In the genomic region with DNA sequence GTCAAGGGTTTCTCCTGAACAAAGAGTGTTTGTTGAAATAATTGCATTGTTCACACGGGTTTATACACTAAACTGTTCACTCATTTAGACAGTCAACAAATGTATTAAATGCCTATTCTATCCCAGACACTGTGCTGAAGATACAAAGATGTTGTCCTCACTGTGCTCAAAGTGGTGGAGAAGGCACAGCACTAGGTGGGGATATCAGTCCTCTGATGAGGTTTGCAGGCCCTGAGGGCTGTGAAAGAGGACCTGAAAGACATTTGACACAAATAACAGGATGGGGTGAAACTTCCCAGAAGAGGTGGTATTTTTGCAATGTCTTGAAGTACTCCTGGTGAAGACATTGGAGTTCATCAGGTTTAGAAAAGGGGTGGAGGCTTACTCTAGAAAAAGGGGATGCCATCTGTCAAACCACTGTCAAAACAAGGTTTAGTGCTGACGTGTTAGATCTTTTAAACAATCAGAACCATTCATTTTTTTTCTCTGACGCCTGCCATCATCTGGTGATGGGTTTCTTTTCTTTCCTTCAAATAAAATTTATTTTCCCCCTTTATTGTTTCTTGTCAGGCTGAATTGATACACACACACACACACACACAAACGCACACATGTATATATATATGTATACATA, we compare ENCODE assay signal across 17 cellular contexts.
DNase-seq lines count a peak whose midpoint lies in the region; ATAC-seq and TF ChIP-seq lines count a peak whose summit lies in the region.
"Had no signal": no experiment of that assay in that cellular context is flagged by ENCODE, and none has a peak within 500 bp of the region (broad histone marks: within the 10 kb centered on the region; RNA-seq: fewer than 3 reads in every experiment).

No MANE protein-coding gene starts in this region.

- no peak overlapping the region for H2AK5ac ChIP-seq in mesendoderm (ENCODE audit: low read length)

- H3K27ac ChIP-seq in 22Rv1: no peak overlapping the region
- H3K27ac ChIP-seq in foreskin keratinocyte: no peak overlapping the region
- H3K27ac ChIP-seq in mesendoderm (ENCODE audit: low read depth, low read length): no peak overlapping the region
- H3K27ac ChIP-seq: RWPE1 had no signal

- no peaks in the 10 kb centered on the region for H3K9me3 Mint-ChIP-seq in endothelial cell (ENCODE audit: unreplicated experiment)
- H3K9me3 Mint-ChIP-seq: stimulated activated naive CD8-positive, alpha-beta T cell treated with anti-CD3 and anti-CD28 coated beads, Interleukin-15, Interleukin-2, amounts not matched to agents 100 ng/mL and 50 ng/mL, for 24 hours had no signal

- H3K9ac ChIP-seq in mesendoderm (ENCODE audit: low read length): no peak overlapping the region

- no CpG with 5 or more reads among the region's 4 CpGs for WGBS in mesendoderm (ENCODE audit: extremely low coverage, insufficient coverage, low lambda C conversion rate)

- no peak overlapping the region for H3K4me3 ChIP-seq in mesendoderm (ENCODE audit: low read length)

- no peak overlapping the region for H3K4ac ChIP-seq in mesendoderm (ENCODE audit: low read depth, low read length)

- TF ChIP-seq CTCF in 22Rv1 (IDR thresholded peaks at IDR 0.05) (peak; percentile 30; the same call in 1 of the 2 replicates), foreskin keratinocyte (conservative IDR thresholded peaks at IDR 0.05) (peak; percentile 26), endothelial cell (IDR thresholded peaks at IDR 0.05; ENCODE audit: unreplicated experiment) (no peak)

- H3K56ac ChIP-seq in mesendoderm (ENCODE audit: low read length): no peak overlapping the region

- H3K36me3 Mint-ChIP-seq in endothelial cell (ENCODE audit: low read depth, unreplicated experiment): no peaks in the 10 kb centered on the region
- H3K36me3 Mint-ChIP-seq: activated naive CD8-positive, alpha-beta T cell treated with anti-CD3 and anti-CD28 coated beads for 36 hours; naive thymus-derived CD4-positive, alpha-beta T cell had no signal

- H3K27me3 Mint-ChIP-seq in endothelial cell (ENCODE audit: unreplicated experiment): no peaks in the 10 kb centered on the region
- H3K27me3 Mint-ChIP-seq: activated naive CD8-positive, alpha-beta T cell treated with anti-CD3 and anti-CD28 coated beads for 36 hours; naive thymus-derived CD4-positive, alpha-beta T cell; stimulated activated naive CD8-positive, alpha-beta T cell treated with anti-CD3 and anti-CD28 coated beads, Interleukin-15, Interleukin-2, amounts not matched to agents 100 ng/mL and 50 ng/mL, for 24 hours had no signal

- H4K8ac ChIP-seq in mesendoderm (ENCODE audit: low read depth, low read length): no peak overlapping the region

- H3K4me2 ChIP-seq in mesendoderm (ENCODE audit: low read length): no peak overlapping the region

- H2BK15ac ChIP-seq in mesendoderm (replicated peaks; ENCODE audit: low read depth): no peak overlapping the region

- H3K27ac Mint-ChIP-seq in endothelial cell (ENCODE audit: unreplicated experiment): no peak overlapping the region
- H3K27ac Mint-ChIP-seq: activated naive CD8-positive, alpha-beta T cell treated with anti-CD3 and anti-CD28 coated beads for 36 hours; naive thymus-derived CD4-positive, alpha-beta T cell; stimulated activated naive CD8-positive, alpha-beta T cell treated with anti-CD3 and anti-CD28 coated beads, Interleukin-15, Interleukin-2, amounts not matched to agents 100 ng/mL and 50 ng/mL, for 24 hours had no signal

- no peak for ATAC-seq in foreskin keratinocyte
- ATAC-seq: naive thymus-derived CD4-positive, alpha-beta T cell had no signal

- H3K4me3 Mint-ChIP-seq in endothelial cell (ENCODE audit: unreplicated experiment): no peak overlapping the region
- H3K4me3 Mint-ChIP-seq: activated naive CD8-positive, alpha-beta T cell treated with anti-CD3 and anti-CD28 coated beads for 36 hours; naive thymus-derived CD4-positive, alpha-beta T cell; stimulated activated naive CD8-positive, alpha-beta T cell treated with anti-CD3 and anti-CD28 coated beads, Interleukin-15, Interleukin-2, amounts not matched to agents 100 ng/mL and 50 ng/mL, for 24 hours had no signal

- H3K4me1 Mint-ChIP-seq in endothelial cell (ENCODE audit: unreplicated experiment): peaks cover 6% of the 10 kb centered on the region
- H3K4me1 Mint-ChIP-seq: activated naive CD8-positive, alpha-beta T cell treated with anti-CD3 and anti-CD28 coated beads for 36 hours; naive thymus-derived CD4-positive, alpha-beta T cell had no signal

- H2BK120ac ChIP-seq in mesendoderm (ENCODE audit: low read depth, low read length): no peak overlapping the region

- no peak overlapping the region for H4K5ac ChIP-seq in mesendoderm (ENCODE audit: low read length)

- H3K4me1 ChIP-seq in foreskin keratinocyte (no peaks in the 10 kb centered on the region), mesendoderm (ENCODE audit: control insufficient read depth, low read depth, low read length) (no peaks in the 10 kb centered on the region)

- H3K18ac ChIP-seq in mesendoderm (ENCODE audit: low read length): no peak overlapping the region

- H3K79me2 ChIP-seq in mesendoderm (ENCODE audit: control insufficient read depth, insufficient read depth, low read length): no peaks in the 10 kb centered on the region

- no peak overlapping the region for H2BK5ac ChIP-seq in mesendoderm (ENCODE audit: low read length)

- H3K23ac ChIP-seq in mesendoderm (ENCODE audit: low read length): no peak overlapping the region

- no peaks in the 10 kb centered on the region for H3K27me3 ChIP-seq in foreskin keratinocyte
- H3K27me3 ChIP-seq in mesendoderm (ENCODE audit: insufficient read depth, low read length, poor library complexity): no peaks in the 10 kb centered on the region

- no peaks in the 10 kb centered on the region for H3K79me1 ChIP-seq in mesendoderm (ENCODE audit: low read length)

- H3K36me3 ChIP-seq in mesendoderm (ENCODE audit: control insufficient read depth, insufficient read depth, low read length): no peaks in the 10 kb centered on the region

- DNase-seq in COLO829 (ENCODE audit: low spot score) (peak; percentile 2), NCI-H146 (lab: John Stamatoyannopoulos, UW) (peak; percentile 76), foreskin keratinocyte (no peak), mesendoderm (no peak), endothelial cell (ENCODE audit: low spot score) (no peak), globus pallidus (ENCODE audit: low spot score) (no peak)
- no peak for DNase-seq in activated CD8-positive, alpha-beta memory T cell treated with anti-CD3 and anti-CD28 coated beads, Interleukin-2, amount 50 U/mL, for 48 hours
- DNase-seq: activated CD4-positive, CD25-positive, alpha-beta regulatory T cell treated with anti-CD3 and anti-CD28 coated beads, Interleukin-2, amount 50 U/mL, for 72 hours; activated naive CD8-positive, alpha-beta T cell treated with anti-CD3 and anti-CD28 coated beads for 36 hours; Calu3; H7; naive thymus-derived CD4-positive, alpha-beta T cell; stimulated activated CD4-positive, alpha-beta T cell treated with anti-CD3 and anti-CD28 coated beads, Interleukin-1b, Interleukin-23, amount 100 ng/mL, for 48 hours; trophoblast cell had no signal

Comparison
In these comparisons a context has a peak if more than half of its experiments do, and no peak if none do; other contexts are left out.
1. DNase-seq: peak in COLO829 (single experiment) and NCI-H146 (single experiment); none in foreskin keratinocyte (0 of 2), activated CD8-positive, alpha-beta memory T cell treated with anti-CD3 and anti-CD28 coated beads, Interleukin-2, amount 50 U/mL, for 48 hours (single experiment), mesendoderm (single experiment), endothelial cell (single experiment) and globus pallidus (single experiment).